Comparison of ENCODE assay signal across 3 cellular contexts in the genomic region with DNA sequence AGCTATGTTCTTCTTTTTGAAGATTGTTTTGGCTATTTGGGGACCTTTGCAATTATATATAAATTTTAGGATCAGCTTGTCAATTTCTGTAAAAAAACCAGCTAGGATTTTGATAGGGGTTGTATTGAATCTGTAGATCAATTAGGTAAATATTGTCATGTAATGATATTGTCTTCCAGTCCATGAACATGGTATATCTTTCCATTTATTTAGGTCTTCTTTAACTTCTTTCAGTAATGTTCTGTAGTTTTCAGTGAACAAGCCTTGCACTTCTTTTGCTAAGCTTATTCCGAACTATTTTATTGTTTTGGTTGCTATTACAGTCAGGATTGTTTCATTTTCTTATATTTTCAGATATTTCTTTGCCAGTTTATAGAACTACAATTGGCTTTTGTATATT.
"Had no signal": no experiment of that assay in that cellular context is flagged by ENCODE, and none has a peak within 500 bp of the region (broad histone marks: within the 10 kb centered on the region; RNA-seq: fewer than 3 reads in every experiment).

No MANE protein-coding gene starts in this region.

- DNase-seq: GDM1, GF-D8 had no signal

- H3K4me3 ChIP-seq: GM12878 had no signal
